Comparison of ENCODE assay signal across 8 cellular contexts in genomic region chr12:88993655-88994054, GRCh38.
A peak's percentile ranks its signal among the peaks of the same experiment; 100 is the strongest.
DNase-seq lines count a peak whose midpoint lies in the region; ATAC-seq, FAIRE-seq and TF ChIP-seq lines count a peak whose summit lies in the region.

No MANE protein-coding gene starts in this region.

- intact Hi-C loops in posterior vena cava (cut with DNase I) = no loop called here

- H3K27ac ChIP-seq in MM.1S (ENCODE audit: low read length) (no peak overlapping the region), foreskin keratinocyte (no peak overlapping the region), small intestine (ENCODE audit: low read depth in 1 of 2, low read length in 1 of 2) (no peak overlapping the region)

- 0 out of 2 replicates have a peak overlapping the region, but pooled peaks have one; percentile 7 for H2AFZ ChIP-seq in MM.1S (ENCODE audit: low read length)

- H3K36me3 ChIP-seq in MM.1S (replicated peaks; ENCODE audit: insufficient read depth, low read length) (no peaks in the 10 kb centered on the region), small intestine (ENCODE audit: control insufficient read depth in 2 of 2, insufficient read depth in 2 of 2, low read length in 2 of 2) (no peaks in the 10 kb centered on the region), MG63 (no peaks in the 10 kb centered on the region)

- DNase-seq in NCI-H82 (lab: John Stamatoyannopoulos, UW) = peak; percentile 50
- no peak for DNase-seq in NCI-H82 treated with DMSO at 0.1 percent for 48 hours (lab: John Stamatoyannopoulos, UW; ENCODE audit: unreplicated experiment)
- peak; percentile 66 for DNase-seq in MM.1S
- peak; percentile 46 for DNase-seq in SHP77 treated with DMSO at 0.1 percent for 48 hours (lab: John Stamatoyannopoulos, UW)
- peak; percentile 16 to 53 for DNase-seq in foreskin keratinocyte
- DNase-seq in small intestine = peak; percentile 60
- DNase-seq in posterior vena cava (ENCODE audit: low spot score) = no peak
- no peak for DNase-seq in MG63

- 9 to 11% (median 11%) methylated on average over 3 of the region's 3 CpGs for WGBS in small intestine, 3 donors

- no peak overlapping the region for H3K9ac ChIP-seq in MM.1S (ENCODE audit: low read length)

- peak; percentile 31 for ATAC-seq in foreskin keratinocyte

- H4K20me1 ChIP-seq in MM.1S (ENCODE audit: insufficient read depth, low read length) = no peaks in the 10 kb centered on the region

- H3K79me2 ChIP-seq in MM.1S (ENCODE audit: low read length) = no peaks in the 10 kb centered on the region

- H3K4me3 ChIP-seq in MM.1S (ENCODE audit: low read length) (no peak overlapping the region), small intestine (ENCODE audit: low read depth in 1 of 2, low read length in 2 of 2) (no peak overlapping the region), MG63 (no peak overlapping the region)

- H3K9me3 ChIP-seq in MM.1S (replicated peaks; ENCODE audit: insufficient read depth, low read length) = no peaks in the 10 kb centered on the region
- H3K9me3 ChIP-seq in small intestine (ENCODE audit: control insufficient read depth, low read depth) = no peaks in the 10 kb centered on the region
- H3K9me3 ChIP-seq in MG63 = no peaks in the 10 kb centered on the region

- H3K9me2 ChIP-seq in MM.1S (replicated peaks; ENCODE audit: insufficient read depth, low read length) = no peaks in the 10 kb centered on the region

- H3K4me1 ChIP-seq in MM.1S (ENCODE audit: low read length) (peaks cover 6% of the 10 kb centered on the region; the same call in 1 of the 2 replicates), foreskin keratinocyte (no peaks in the 10 kb centered on the region), small intestine (ENCODE audit: control insufficient read depth in 2 of 2, insufficient read depth in 1 of 2, low read depth in 1 of 2, low read length in 1 of 2) (no peaks in the 10 kb centered on the region)

- no peaks in the 10 kb centered on the region for H3K27me3 ChIP-seq in MM.1S (replicated peaks; ENCODE audit: insufficient read depth, low read length)
- H3K27me3 ChIP-seq in foreskin keratinocyte = no peaks in the 10 kb centered on the region
- H3K27me3 ChIP-seq in small intestine (ENCODE audit: control insufficient read depth in 2 of 2, insufficient read depth in 2 of 2, low read length in 2 of 2) = no peaks in the 10 kb centered on the region
- no peaks in the 10 kb centered on the region for H3K27me3 ChIP-seq in MG63

- FAIRE-seq in small intestine (lab: Jason Lieb, UNC) = no peak

- no peaks in the 10 kb centered on the region for H3F3A ChIP-seq in MM.1S (ENCODE audit: insufficient read depth, low read length)

- no peak overlapping the region for H3K4me2 ChIP-seq in MM.1S (ENCODE audit: low read depth, low read length)

- TF ChIP-seq CTCF in MM.1S (IDR thresholded peaks at IDR 0.05; ENCODE audit: low read length) (peak; percentile 69), foreskin keratinocyte (conservative IDR thresholded peaks at IDR 0.05) (peak; percentile 77)

Comparison
In these comparisons a context has a peak if more than half of its experiments do, and no peak if none do; other contexts are left out.
1. DNase-seq: peak in NCI-H82 (single experiment), MM.1S (single experiment), SHP77 treated with DMSO at 0.1 percent for 48 hours (single experiment), foreskin keratinocyte (2 of 2) and small intestine (single experiment); none in NCI-H82 treated with DMSO at 0.1 percent for 48 hours (single experiment), posterior vena cava (single experiment) and MG63 (single experiment).